1 cellular context compared by ENCODE assay signal in the genomic region with DNA sequence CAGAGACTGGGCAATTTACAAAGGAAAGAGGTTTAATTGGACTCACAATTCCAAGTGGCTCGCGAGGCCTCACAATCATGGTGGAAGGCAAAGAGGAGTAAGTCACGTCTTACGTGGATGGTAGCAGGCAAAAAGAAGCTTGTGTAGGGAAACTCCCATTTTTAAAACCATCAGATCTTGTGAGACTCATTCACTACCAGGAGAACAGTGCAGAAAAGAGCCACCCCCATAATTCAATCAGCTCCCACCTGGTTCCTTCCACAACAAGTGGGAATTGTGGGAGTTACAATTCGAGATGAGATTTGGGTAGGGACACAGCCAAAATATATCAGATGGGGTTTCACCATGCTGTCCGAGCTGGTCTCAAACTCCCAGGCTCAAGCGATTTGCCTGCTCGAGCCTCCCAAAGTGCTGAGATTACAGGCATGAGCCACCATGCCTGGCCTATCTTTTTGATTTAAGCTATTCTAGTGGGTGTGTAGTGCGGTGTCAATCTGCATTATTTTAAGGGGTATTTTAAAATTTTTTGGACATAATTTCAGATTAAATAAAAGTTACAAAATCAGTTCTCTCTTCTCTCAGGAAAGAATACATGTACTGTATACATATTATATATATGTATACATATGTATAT.
TF ChIP-seq lines count a peak whose summit lies in the region.

No MANE protein-coding gene starts in this region.

TF ChIP-seq in IMR-90, 13 proteins besides CTCF, POLR2A, EP300 and RAD21:
- no peak for TF ChIP-seq MAZ (IDR thresholded peaks at IDR 0.05; ENCODE audit: borderline replicate concordance, low read depth, low read length)
- no peak for TF ChIP-seq SMC3 (IDR thresholded peaks at IDR 0.05; ENCODE audit: low read depth, low read length)
- no peak for TF ChIP-seq CHD1 (IDR thresholded peaks at IDR 0.05; ENCODE audit: low read depth, low read length)
- TF ChIP-seq USF2 (IDR thresholded peaks at IDR 0.05; ENCODE audit: low read depth, low read length), result no peak
- TF ChIP-seq RCOR1 (IDR thresholded peaks at IDR 0.05; ENCODE audit: insufficient replicate concordance, low read length), result no peak
- TF ChIP-seq MAFK (IDR thresholded peaks at IDR 0.05; ENCODE audit: low read depth, low read length), result no peak
- TF ChIP-seq FOS (IDR thresholded peaks at IDR 0.05; ENCODE audit: low read depth, low read length), result no peak
- TF ChIP-seq NFE2L2 (IDR thresholded peaks at IDR 0.05; ENCODE audit: low read depth, low read length), result no peak
- TF ChIP-seq BHLHE40 (IDR thresholded peaks at IDR 0.05; ENCODE audit: low read depth, low read length), result no peak
- no peak for TF ChIP-seq RFX5 (IDR thresholded peaks at IDR 0.05; ENCODE audit: low read depth, low read length)
- no peak for TF ChIP-seq CEBPB (IDR thresholded peaks at IDR 0.05; ENCODE audit: low read depth, low read length)
- no peak for TF ChIP-seq ELK1 (IDR thresholded peaks at IDR 0.05; ENCODE audit: borderline replicate concordance, low read depth, low read length)
- no peak for TF ChIP-seq MXI1 (IDR thresholded peaks at IDR 0.05; ENCODE audit: borderline replicate concordance, low read depth, low read length)
